Comparison of ENCODE assay signal across 1 cellular context in the genomic region with DNA sequence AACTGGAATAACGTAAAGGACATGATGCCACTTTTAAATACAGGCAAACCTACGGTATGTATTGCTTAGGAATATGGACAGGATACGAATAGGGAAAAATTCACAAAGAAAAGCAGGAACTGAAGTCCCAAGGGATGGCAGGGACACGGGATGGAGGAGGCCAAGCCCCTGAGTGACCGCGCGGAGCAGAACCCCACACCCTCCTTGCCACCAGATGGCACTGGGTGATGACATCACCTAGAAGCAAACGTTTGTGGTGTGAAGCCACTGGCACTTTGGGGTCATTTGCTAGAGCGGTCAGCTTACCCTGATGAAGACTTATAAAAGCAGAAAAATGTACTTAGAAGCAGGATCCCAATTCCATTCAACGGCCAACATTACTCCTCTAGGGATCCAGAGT.
A peak's percentile ranks its signal among the peaks of the same experiment; 100 is the strongest.
TF ChIP-seq lines count a peak whose summit lies in the region.

No MANE protein-coding gene starts in this region.

TF ChIP-seq in HepG2, 621 proteins besides CTCF, POLR2A, EP300 and RAD21:
- no peak for TF ChIP-seq ZNF547 (CRISPR knock-in tag; IDR thresholded peaks at IDR 0.05)
- no peak for TF ChIP-seq CC2D1A (CRISPR knock-in tag; IDR thresholded peaks at IDR 0.05)
- peak; percentile 49; the same call in 1 of the 2 replicates for TF ChIP-seq ATF7 (IDR thresholded peaks at IDR 0.05)
- no peak for TF ChIP-seq ATF7 (CRISPR knock-in tag; IDR thresholded peaks at IDR 0.05)
